Comparison of ENCODE assay signal across 9 cellular contexts in genomic region chr15:60507596-60508424, GRCh38. TPM values are rescaled to one million over a fixed set of nuclear protein-coding genes. Genes with fewer than 3 reads are reported as not detected.
DNase-seq lines count a peak whose midpoint lies in the region; ATAC-seq and TF ChIP-seq lines count a peak whose summit lies in the region.
"Had no signal": no experiment of that assay in that cellular context is flagged by ENCODE, and none has a peak within 500 bp of the region (broad histone marks: within the 10 kb centered on the region; RNA-seq: fewer than 3 reads in every experiment).

No MANE protein-coding gene starts in this region.

- H3K4me2 ChIP-seq in PC-3 (ENCODE audit: low read length), result peak overlapping the region; percentile 82
- H3K4me2 ChIP-seq: BLaER1 treated with 17β-estradiol and CSF1 and Interleukin-3, amounts not matched to agents 10 nM and 100 nM had no signal

- H3K4me3 Mint-ChIP-seq in activated naive CD8-positive, alpha-beta T cell treated with anti-CD3 and anti-CD28 coated beads, Interleukin-2, amount 10 ng/mL, durations not matched to agents 7 days and 5 days, result peak overlapping the region; percentile 41

- H3K4me1 ChIP-seq in PC-3 (ENCODE audit: insufficient read depth, low read length), result peaks cover 25% of the 10 kb centered on the region
- peaks cover 10 to 46% (median 25%) of the 10 kb centered on the region in 9 donors for H3K4me1 ChIP-seq in heart right ventricle

- peaks cover 36% of the 10 kb centered on the region for H3K36me3 Mint-ChIP-seq in activated naive CD8-positive, alpha-beta T cell treated with anti-CD3 and anti-CD28 coated beads, Interleukin-2, amount 10 ng/mL, durations not matched to agents 7 days and 5 days

- no peaks in the 10 kb centered on the region for H3K9me2 ChIP-seq in PC-3 (replicated peaks; ENCODE audit: low read length)

- H3F3A ChIP-seq in PC-3 (ENCODE audit: low read length, unreplicated experiment), result no peaks in the 10 kb centered on the region

- H3K9me3 Mint-ChIP-seq in activated naive CD8-positive, alpha-beta T cell treated with anti-CD3 and anti-CD28 coated beads, Interleukin-2, amount 10 ng/mL, durations not matched to agents 7 days and 5 days, result no peaks in the 10 kb centered on the region

- 50 to 52% methylated on average over 11 of the region's 11 CpGs for WGBS in heart right ventricle, 2 donors

- no peaks in the 10 kb centered on the region for H3K27me3 Mint-ChIP-seq in activated naive CD8-positive, alpha-beta T cell treated with anti-CD3 and anti-CD28 coated beads, Interleukin-2, amount 10 ng/mL, durations not matched to agents 7 days and 5 days

- no TSS peak for BruUV-seq in PC-3 (replicated peaks; lab: Mats Ljungman, UMichigan)

- no peaks in the 10 kb centered on the region for H3K79me2 ChIP-seq in PC-3 (ENCODE audit: low read length)

- POLR2A ChIA-PET in PC-3 (lab: Charles Lee; ENCODE audit: unreplicated experiment), result interaction anchor here (0.5 to 0.7 kb wide), 2 partner anchors 8 to 149 kb away, joined by 3 to 4 read pairs; no protein-coding TSS in a partner anchor
- POLR2A ChIA-PET in activated naive CD8-positive, alpha-beta T cell treated with anti-CD3 and anti-CD28 coated beads, Interleukin-2, amount 10 ng/mL, durations not matched to agents 7 days and 5 days (lab: Charles Lee), result interaction anchor here (1.0 to 1.2 kb wide), 4 partner anchors 12 to 83 kb away, joined by 3 to 6 read pairs (median 4); partner anchors contain the start of gene ICE2

- peak overlapping the region; percentile 81 for H2AFZ ChIP-seq in PC-3 (ENCODE audit: low read length)

- peak; percentile 89 for TF ChIP-seq CTCF in PC-3 (conservative IDR thresholded peaks at IDR 0.05; ENCODE audit: low read depth, low read length)
- peak; percentile 85 to 97 (median 90) for TF ChIP-seq CTCF in heart right ventricle (IDR thresholded peaks at IDR 0.05)

- H3K4me1 Mint-ChIP-seq in activated naive CD8-positive, alpha-beta T cell treated with anti-CD3 and anti-CD28 coated beads, Interleukin-2, amount 10 ng/mL, durations not matched to agents 7 days and 5 days, result peaks cover 35% of the 10 kb centered on the region

- ATAC-seq in GM21576 (IDR thresholded peaks at IDR 0.05; ENCODE audit: unreplicated experiment), result peak; percentile 89
- peak; percentile 79 for ATAC-seq in PC-3
- peak; percentile 72 for ATAC-seq in activated naive CD8-positive, alpha-beta T cell treated with anti-CD3 and anti-CD28 coated beads, Interleukin-2, amount 10 ng/mL, durations not matched to agents 7 days and 5 days (ENCODE audit: low read depth)
- peak in 7 of 8 donors; percentile 55 to 83 (median 72) for ATAC-seq in heart right ventricle

- H3K4me3 ChIP-seq in PC-3 (ENCODE audit: low read length), result peak overlapping the region; percentile 68
- H3K4me3 ChIP-seq in heart right ventricle, result no peak overlapping the region
- H3K4me3 ChIP-seq: BLaER1 treated with 17β-estradiol and CSF1 and Interleukin-3, amounts not matched to agents 10 nM and 100 nM had no signal

- H3K27ac Mint-ChIP-seq in activated naive CD8-positive, alpha-beta T cell treated with anti-CD3 and anti-CD28 coated beads, Interleukin-2, amount 10 ng/mL, durations not matched to agents 7 days and 5 days, result peak overlapping the region; percentile 78

- no peaks in the 10 kb centered on the region for H3K9me3 ChIP-seq in PC-3 (ENCODE audit: low read length)
- H3K9me3 ChIP-seq in heart right ventricle, result no peaks in the 10 kb centered on the region
- H3K9me3 ChIP-seq: BLaER1 treated with 17β-estradiol and CSF1 and Interleukin-3, amounts not matched to agents 10 nM and 100 nM had no signal

- DNase-seq in NCI-H2029 treated with DMSO at 0.1 percent for 48 hours (lab: John Stamatoyannopoulos, UW), result peak; percentile 35
- DNase-seq in NCI-H2029 (lab: John Stamatoyannopoulos, UW), result no peak
- DNase-seq in HuH-7.5 (ENCODE audit: low spot score), result peak; percentile 22
- peak; percentile 72 for DNase-seq in PC-3
- no peak for DNase-seq in activated naive CD8-positive, alpha-beta T cell treated with anti-CD3 and anti-CD28 coated beads, Interleukin-2, amount 10 ng/mL, durations not matched to agents 7 days and 5 days
- peak in 1 of 2 donors; percentile 50 for DNase-seq in heart right ventricle
- peak; percentile 67 for DNase-seq in retina

- no peaks in the 10 kb centered on the region for H4K20me1 ChIP-seq in PC-3 (ENCODE audit: low read length)
- H4K20me1 ChIP-seq: BLaER1 treated with 17β-estradiol and CSF1 and Interleukin-3, amounts not matched to agents 10 nM and 100 nM had no signal

- H3K36me3 ChIP-seq in PC-3 (ENCODE audit: low read depth, low read length) (no peaks in the 10 kb centered on the region; the same call in 1 of the 2 replicates), heart right ventricle (peaks cover 0 to 62% (median 4%) of the 10 kb centered on the region in 9 donors)

- no peak overlapping the region for H3K27ac ChIP-seq in PC-3 (ENCODE audit: low read length)
- peak overlapping the region in 2 of 10 donors; percentile 12 to 28 for H3K27ac ChIP-seq in heart right ventricle
- H3K27ac ChIP-seq: BLaER1 treated with 17β-estradiol and CSF1 and Interleukin-3, amounts not matched to agents 10 nM and 100 nM had no signal

- H3K27me3 ChIP-seq in PC-3 (ENCODE audit: low read length), result no peaks in the 10 kb centered on the region
- no peaks in the 10 kb centered on the region for H3K27me3 ChIP-seq in heart right ventricle
- H3K27me3 ChIP-seq: BLaER1 treated with 17β-estradiol and CSF1 and Interleukin-3, amounts not matched to agents 10 nM and 100 nM had no signal

- peak overlapping the region; percentile 34 for H3K9ac ChIP-seq in PC-3 (ENCODE audit: low read length)
- H3K9ac ChIP-seq: BLaER1 treated with 17β-estradiol and CSF1 and Interleukin-3, amounts not matched to agents 10 nM and 100 nM had no signal

- intact Hi-C loops in PC-3 (cut with micrococcal nuclease) (loop anchor here (1.0 to 2.0 kb wide), 5 partner anchors 12 to 409 kb away; no protein-coding TSS in a partner anchor), heart right ventricle (cut with DNase I) (loop anchor here in 6 of 10 donors (2.0 to 10.0 kb wide), 5 partner anchors 409 to 1327 kb away; no protein-coding TSS in a partner anchor)

- CTCF ChIA-PET in PC-3 (lab: Charles Lee), result interaction anchor here (0.8 to 1.8 kb wide), 4 partner anchors 13 to 424 kb away, joined by 3 to 13 read pairs (median 5); no protein-coding TSS in a partner anchor

RNA-seq across cellular contexts. Expression of gene ICE2, which starts 28.9 kb away (rescaled TPM):
- total RNA-seq in PC-3 (2014; rRNA removed), result 14.8 and 23.7 TPM in 2 replicates
- 10 to 100 TPM; 65.1 to 81.4 TPM for total RNA-seq in activated naive CD8-positive, alpha-beta T cell treated with anti-CD3 and anti-CD28 coated beads, Interleukin-2, amount 10 ng/mL, durations not matched to agents 7 days and 5 days
- total RNA-seq in heart right ventricle, result 10 to 100 TPM; 23.2 to 33.4 (median 27.1) TPM
- polyA plus RNA-seq in heart right ventricle, result 10 to 100 TPM in 1 of 2 donors, 1 to 10 TPM in 1; 6.3 to 16.4 TPM

Comparison
In these comparisons a context has a peak if more than half of its experiments do, and no peak if none do; other contexts are left out.
1. DNase-seq: peak in NCI-H2029 treated with DMSO at 0.1 percent for 48 hours (single experiment), HuH-7.5 (single experiment), PC-3 (single experiment) and retina (single experiment); none in NCI-H2029 (single experiment) and activated naive CD8-positive, alpha-beta T cell treated with anti-CD3 and anti-CD28 coated beads, Interleukin-2, amount 10 ng/mL, durations not matched to agents 7 days and 5 days (single experiment).
2. Peak in every context shown above with its lines, with median percentiles within 50 percentile points of each other: ATAC-seq.